In genomic region chr2:1661891-1662605, GRCh38 we compare ENCODE assay signal across 14 cellular contexts.
"Had no signal": no experiment of that assay in that cellular context is flagged by ENCODE, and none has a peak within 500 bp of the region (broad histone marks: within the 10 kb centered on the region; RNA-seq: fewer than 3 reads in every experiment).

No MANE protein-coding gene starts in this region.

- ATAC-seq: activated CD4-positive, alpha-beta T cell treated with anti-CD3 and anti-CD28 coated beads for 36 hours; gastroesophageal sphincter; naive thymus-derived CD4-positive, alpha-beta T cell; stimulated activated naive CD8-positive, alpha-beta T cell treated with anti-CD3 and anti-CD28 coated beads, Interleukin-15, Interleukin-2, amounts not matched to agents 100 U/mL and 50 U/mL, for 24 hours had no signal

- H3K9me3 ChIP-seq: colonic mucosa, gastroesophageal sphincter had no signal

- H3K27me3 ChIP-seq: cardiac muscle cell, colonic mucosa, gastroesophageal sphincter had no signal

- H3K4me1 ChIP-seq: colonic mucosa, gastroesophageal sphincter had no signal

- H3K4me3 ChIP-seq: cardiac muscle cell, colonic mucosa, gastroesophageal sphincter, lung had no signal

- H3K27ac ChIP-seq: cardiac muscle cell, colonic mucosa, epithelial cell of prostate, gastroesophageal sphincter had no signal

- H3K36me3 ChIP-seq: colonic mucosa had no signal

- DNase-seq: activated CD4-positive, alpha-beta T cell treated with anti-CD3 and anti-CD28 coated beads for 36 hours; activated naive CD4-positive, alpha-beta T cell treated with anti-CD3 and anti-CD28 coated beads, Interleukin-2, amount 10 ng/mL, durations not matched to agents 7 days and 5 days; colonic mucosa; effector CD8-positive, alpha-beta T cell; kidney; naive thymus-derived CD4-positive, alpha-beta T cell; stimulated activated CD4-positive, alpha-beta T cell treated with anti-CD3 and anti-CD28 coated beads, Interleukin-4, amount 100 ng/mL, for 1 hour; stimulated activated CD8-positive, alpha-beta memory T cell treated with anti-CD3 and anti-CD28 coated beads, Interleukin-4, amount 100 ng/mL, for 48 hours; stimulated activated naive CD8-positive, alpha-beta T cell treated with anti-CD3 and anti-CD28 coated beads, Interleukin-15, Interleukin-2, amounts not matched to agents 100 U/mL and 50 U/mL, for 24 hours; T-helper 9 cell had no signal
